9 cellular contexts compared by ENCODE assay signal in genomic region chr20:44780226-44780625, GRCh38. TPM values are rescaled to one million over a fixed set of nuclear protein-coding genes. Genes with fewer than 3 reads are reported as not detected.
DNase-seq lines count a peak whose midpoint lies in the region; ATAC-seq, FAIRE-seq and TF ChIP-seq lines count a peak whose summit lies in the region.
"Had no signal": no experiment of that assay in that cellular context is flagged by ENCODE, and none has a peak within 500 bp of the region (broad histone marks: within the 10 kb centered on the region; RNA-seq: fewer than 3 reads in every experiment).

No MANE protein-coding gene starts in this region.

- no peak overlapping the region for H3K27ac ChIP-seq in K562 (ENCODE audit: extremely low read depth, low read depth, low read length)
- H3K27ac ChIP-seq: HL-60 had no signal

- DNase-seq in GM13977 (ENCODE audit: low spot score) (peak; percentile 46), NT2/D1 (ENCODE audit: low read depth, low spot score) (peak; percentile 56), K562 (ENCODE audit: extremely low read depth in 1 of 4, low spot score in 3 of 4) (peak; percentile 50 to 64 (median 56)), myocyte (ENCODE audit: low read depth) (peak; percentile 71), NCI-H446 (lab: John Stamatoyannopoulos, UW) (no peak), medulla oblongata (ENCODE audit: extremely low spot score) (no peak)

- no peak for TF ChIP-seq POLR2A in K562 (conservative IDR thresholded peaks at IDR 0.05)

- no peak for TF ChIP-seq EP300 in K562 (IDR thresholded peaks at IDR 0.05; ENCODE audit: low read length)

- H3K27me3 ChIP-seq in NT2/D1 (ENCODE audit: insufficient read depth, insufficient read length) = no peaks in the 10 kb centered on the region
- H3K27me3 ChIP-seq in K562 (ENCODE audit: control insufficient read depth in 2 of 2, insufficient read depth in 2 of 2, low read length in 2 of 2) = peaks cover 0 to 6% of the 10 kb centered on the region in 2 experiments; a peak in 1 of 5 replicates

- no peaks in the 10 kb centered on the region for H3K9me1 ChIP-seq in K562 (ENCODE audit: control insufficient read depth, insufficient read depth, low read length)

- H2AFZ ChIP-seq in K562 (ENCODE audit: low read depth, low read length) = no peak overlapping the region

- no peaks in the 10 kb centered on the region for H3K79me2 ChIP-seq in K562 (ENCODE audit: control insufficient read depth, insufficient read depth, low read length)

- intact Hi-C loops in K562 (cut with micrococcal nuclease) = no loop called here

- WGBS in K562 (ENCODE audit: insufficient coverage, low coverage, missing lambda C conversion rate) = 2% methylated on average over 5 of the region's 5 CpGs

- BruUV-seq in K562 (replicated peaks; lab: Mats Ljungman, UMichigan) = no TSS peak

- H3K36me3 ChIP-seq in NT2/D1 (ENCODE audit: insufficient read depth, insufficient read length, low read length) (no peaks in the 10 kb centered on the region), K562 (ENCODE audit: control insufficient read depth, insufficient read depth, low read length) (no peaks in the 10 kb centered on the region)

- no peak for TF ChIP-seq RAD21 in K562 (CRISPR knock-in tag; conservative IDR thresholded peaks at IDR 0.05 in 1 of 2, IDR thresholded peaks at IDR 0.05 in 1 of 2)

- no peak overlapping the region for H3K9ac ChIP-seq in NT2/D1 (ENCODE audit: insufficient read length, low read depth)
- no peak overlapping the region for H3K9ac ChIP-seq in K562 (ENCODE audit: insufficient read depth in 1 of 2, low read depth in 2 of 2, low read length in 2 of 2)

- in situ Hi-C loops in GM13977 (cut with MboI; ENCODE audit: low pct_unique_long_range_greater_than_20kb, low sequenced_read_pairs, unreplicated experiment) = no loop called here
- in situ Hi-C loops in K562 (cut with MboI) = no loop called here

- CTCF ChIA-PET in K562 (lab: Yijun Ruan, JAX; ENCODE audit: low intra/inter-chr PET ratio) = no interaction called here

- no peak overlapping the region for H3K4me2 ChIP-seq in K562 (ENCODE audit: insufficient read depth, low read length)

- H3K9me3 ChIP-seq in NT2/D1 (ENCODE audit: insufficient read depth, low read length) (no peaks in the 10 kb centered on the region), K562 (replicated peaks; ENCODE audit: control insufficient read depth, insufficient read depth, low read depth, low read length) (no peaks in the 10 kb centered on the region)

- no peaks in the 10 kb centered on the region; the same call in 1 of the 2 replicates for H4K20me1 ChIP-seq in K562 (replicated peaks; ENCODE audit: control insufficient read depth, insufficient read depth, low read length)

- peak; percentile 81 for FAIRE-seq in K562 (lab: Jason Lieb, UNC)

- TF ChIP-seq CTCF in GM13977 (IDR thresholded peaks at IDR 0.05; ENCODE audit: extremely low read depth, insufficient read depth, missing control alignments) (no peak), K562 (IDR thresholded peaks at IDR 0.05 in 2 of 3, conservative IDR thresholded peaks at IDR 0.05 in 1 of 3; ENCODE audit: insufficient read depth in 2 of 3, low read depth in 1 of 3, low read length in 3 of 3) (no peak)

- peak; percentile 80 for ATAC-seq in K562
- no peak for ATAC-seq in HG02623 (IDR thresholded peaks at IDR 0.05; ENCODE audit: unreplicated experiment)
- no peak for ATAC-seq in HG02938 (IDR thresholded peaks at IDR 0.05; ENCODE audit: unreplicated experiment)

- H3K4me1 ChIP-seq in NT2/D1 (ENCODE audit: insufficient read depth, insufficient read length) = no peaks in the 10 kb centered on the region
- no peaks in the 10 kb centered on the region for H3K4me1 ChIP-seq in K562 (replicated peaks in 1 of 2; ENCODE audit: control insufficient read depth in 2 of 2, insufficient read depth in 2 of 2, low read length in 2 of 2)

- POLR2A ChIA-PET in K562 (lab: Yijun Ruan, JAX) = no interaction called here

- no peak overlapping the region for H3K4me3 ChIP-seq in NT2/D1 (ENCODE audit: insufficient read length, low read depth)
- no peak overlapping the region for H3K4me3 ChIP-seq in K562

TF ChIP-seq in K562, 482 proteins besides CTCF, POLR2A, EP300 and RAD21 (continues in another document):
- TF ChIP-seq PML (IDR thresholded peaks at IDR 0.05; ENCODE audit: low read length) = no peak
- TF ChIP-seq CXXC5 (CRISPR knock-in tag; IDR thresholded peaks at IDR 0.05) = peak; percentile 18; the same call in 1 of the 2 replicates
- TF ChIP-seq REST (CRISPR knock-in tag; IDR thresholded peaks at IDR 0.05; ENCODE audit: low read depth) = peak; percentile 96

RNA-seq across cellular contexts. Expression of gene RIMS4, which starts 30.1 kb away (rescaled TPM):
- total RNA-seq in K562 (2011; cell fraction: chromatin; rRNA removed; ENCODE audit: low replicate concordance) = not detected in 2 replicates
- total RNA-seq in K562 (2011; cell fraction: nucleolus; rRNA removed) = not detected in 2 replicates
- total RNA-seq in K562 (2011; cell fraction: nucleoplasm; rRNA removed) = not detected in 2 replicates
- total RNA-seq in K562 (2014; rRNA removed) (not detected in 2 replicates), K562 (2014; rRNA removed; fragmentation: Illumina TruSeq; extraction: Trizol) (not detected in 2 replicates), K562 (2015; rRNA removed; fragmentation: Illumina TruSeq; extraction: Trizol) (not detected in 2 replicates), K562 (2021) (not detected in 2 replicates), myocyte (not detected in 2 replicates)
- polyA plus RNA-seq in K562 (2011; rRNA removed) (not detected in 2 replicates), K562 (2014; fragmentation: Illumina TruSeq; extraction: Trizol) (not detected in 2 replicates), K562 (2014; fragmentation: Nextera tagmentation; extraction: Ambion mirVana) (not detected), K562 (2014; rRNA removed) (0.01 and 0.04 TPM in 2 replicates)
- 0.01 TPM in 1 of 2 replicates, not detected in the other for polyA plus RNA-seq in K562 (2011; cell fraction: cytosol; rRNA removed)
- polyA plus RNA-seq in K562 (2011; cell fraction: nucleus; rRNA removed) = not detected in 2 replicates
- 0.03 TPM in 1 of 2 replicates, not detected in the other for polyA plus RNA-seq in K562 (2012)
- polyA minus RNA-seq in K562 (2011; rRNA and poly(A)+ RNA removed) = not detected in 2 replicates
- not detected in 2 replicates for polyA minus RNA-seq in K562 (2011; cell fraction: cytosol; rRNA and poly(A)+ RNA removed)
- not detected in 2 replicates for polyA minus RNA-seq in K562 (2011; cell fraction: nucleus; rRNA and poly(A)+ RNA removed)
- not detected for polyA plus RNA-seq in myocyte (2012)

RNA-seq across cellular contexts. Expression of gene KCNK15, which starts 34.6 kb away (rescaled TPM):
- 0.42 TPM in 1 of 2 replicates, not detected in the other for total RNA-seq in K562 (2011; cell fraction: chromatin; rRNA removed; ENCODE audit: low replicate concordance)
- total RNA-seq in K562 (2011; cell fraction: nucleolus; rRNA removed) = 0.79 and 1.0 TPM in 2 replicates
- total RNA-seq in K562 (2011; cell fraction: nucleoplasm; rRNA removed) = 0.66 TPM in 1 of 2 replicates, not detected in the other
- total RNA-seq in K562 (2014; rRNA removed) (0.16 and 0.23 TPM in 2 replicates), K562 (2014; rRNA removed; fragmentation: Illumina TruSeq; extraction: Trizol) (0.10 TPM in 1 of 2 replicates, not detected in the other), K562 (2015; rRNA removed; fragmentation: Illumina TruSeq; extraction: Trizol) (not detected in 2 replicates), K562 (2021) (0.11 and 0.38 TPM in 2 replicates), myocyte (not detected in 2 replicates)
- polyA plus RNA-seq in K562 (2011; rRNA removed) (0.03 TPM in 1 of 2 replicates, not detected in the other), K562 (2014; fragmentation: Illumina TruSeq; extraction: Trizol) (0.07 TPM in 1 of 2 replicates, not detected in the other), K562 (2014; fragmentation: Nextera tagmentation; extraction: Ambion mirVana) (not detected), K562 (2014; rRNA removed) (0.30 TPM in 1 of 2 replicates, not detected in the other)
- 0.01 and 0.10 TPM in 2 replicates for polyA plus RNA-seq in K562 (2011; cell fraction: cytosol; rRNA removed)
- not detected in 2 replicates for polyA plus RNA-seq in K562 (2011; cell fraction: nucleus; rRNA removed)
- 0.21 and 0.79 TPM in 2 replicates for polyA plus RNA-seq in K562 (2012)
- 0.07 TPM in 1 of 2 replicates, not detected in the other for polyA minus RNA-seq in K562 (2011; rRNA and poly(A)+ RNA removed)
- 0.64 TPM in 1 of 2 replicates, not detected in the other for polyA minus RNA-seq in K562 (2011; cell fraction: cytosol; rRNA and poly(A)+ RNA removed)
- 0.33 and 0.67 TPM in 2 replicates for polyA minus RNA-seq in K562 (2011; cell fraction: nucleus; rRNA and poly(A)+ RNA removed)
- 0.24 TPM for polyA plus RNA-seq in myocyte (2012)

Comparison
In these comparisons a context has a peak if more than half of its experiments do, and no peak if none do; other contexts are left out.
1. DNase-seq: peak in GM13977 (single experiment), NT2/D1 (single experiment), K562 (4 of 4) and myocyte (single experiment); none in NCI-H446 (0 of 2) and medulla oblongata (single experiment).